In the genomic region with DNA sequence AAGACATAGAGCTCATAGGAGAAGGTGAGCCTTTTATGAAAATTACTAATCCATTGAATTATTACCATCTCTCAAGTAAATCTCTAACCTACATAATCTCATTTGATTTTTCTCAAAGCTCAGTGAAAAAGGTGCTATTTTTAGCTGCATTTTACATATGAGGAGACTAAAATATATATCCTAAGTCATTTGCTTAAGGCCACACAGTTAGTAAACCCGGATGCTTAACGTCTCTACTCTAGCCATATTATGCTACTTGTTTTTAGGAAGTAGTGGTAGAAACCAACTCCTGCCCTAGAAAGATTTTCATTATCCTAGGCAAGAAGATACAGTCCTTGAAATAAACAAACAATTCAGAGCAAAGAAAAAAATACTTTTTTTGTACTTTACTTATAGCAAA, we compare ENCODE assay signal across 15 cellular contexts.
"Had no signal": no experiment of that assay in that cellular context is flagged by ENCODE, and none has a peak within 500 bp of the region (broad histone marks: within the 10 kb centered on the region; RNA-seq: fewer than 3 reads in every experiment).

No MANE protein-coding gene starts in this region.

- DNase-seq: activated CD8-positive, alpha-beta memory T cell treated with anti-CD3 and anti-CD28 coated beads, Interleukin-2, amount 50 U/mL, for 4 hours; activated CD8-positive, alpha-beta T cell treated with anti-CD3 and anti-CD28 coated beads for 36 hours; dorsolateral prefrontal cortex; immature natural killer cell; left colon; naive thymus-derived CD4-positive, alpha-beta T cell; retina; stimulated activated CD4-positive, alpha-beta T cell treated with anti-CD3 and anti-CD28 coated beads, Interleukin-15, amount 100 ng/mL, for 24 hours; stimulated activated CD4-positive, alpha-beta T cell treated with anti-CD3 and anti-CD28 coated beads, Interleukin-4, amount 100 ng/mL, for 4 hours; stimulated activated naive CD8-positive, alpha-beta T cell treated with anti-CD3 and anti-CD28 coated beads, Interleukin-15, amount 100 ng/mL, for 72 hours had no signal

- H3K4me1 Mint-ChIP-seq: immature natural killer cell; naive thymus-derived CD4-positive, alpha-beta T cell; stimulated activated naive CD8-positive, alpha-beta T cell treated with anti-CD3 and anti-CD28 coated beads, Interleukin-15, amount 100 ng/mL, for 72 hours had no signal

- ATAC-seq: activated CD8-positive, alpha-beta T cell treated with anti-CD3 and anti-CD28 coated beads for 36 hours; left colon; naive thymus-derived CD4-positive, alpha-beta T cell; stimulated activated naive CD8-positive, alpha-beta T cell treated with anti-CD3 and anti-CD28 coated beads, Interleukin-15, amount 100 ng/mL, for 72 hours had no signal

- H3K4me3 Mint-ChIP-seq: activated CD8-positive, alpha-beta T cell treated with anti-CD3 and anti-CD28 coated beads for 36 hours; immature natural killer cell; naive thymus-derived CD4-positive, alpha-beta T cell; stimulated activated naive CD8-positive, alpha-beta T cell treated with anti-CD3 and anti-CD28 coated beads, Interleukin-15, amount 100 ng/mL, for 72 hours had no signal

- H3K27ac ChIP-seq: ascending aorta, esophagus muscularis mucosa, neutrophil, thoracic aorta, VCaP had no signal

- H3K9me3 Mint-ChIP-seq: activated CD8-positive, alpha-beta T cell treated with anti-CD3 and anti-CD28 coated beads for 36 hours; stimulated activated naive CD8-positive, alpha-beta T cell treated with anti-CD3 and anti-CD28 coated beads, Interleukin-15, amount 100 ng/mL, for 72 hours had no signal

- H3K27ac Mint-ChIP-seq: activated CD8-positive, alpha-beta T cell treated with anti-CD3 and anti-CD28 coated beads for 36 hours; immature natural killer cell; naive thymus-derived CD4-positive, alpha-beta T cell; stimulated activated naive CD8-positive, alpha-beta T cell treated with anti-CD3 and anti-CD28 coated beads, Interleukin-15, amount 100 ng/mL, for 72 hours had no signal
